Comparison of ENCODE assay signal across 8 cellular contexts in genomic region chr19:38319421-38320258, GRCh38. TPM values are rescaled to one million over a fixed set of nuclear protein-coding genes. Genes with fewer than 3 reads are reported as not detected.
DNase-seq lines count a peak whose midpoint lies in the region; ATAC-seq and TF ChIP-seq lines count a peak whose summit lies in the region.

Gene KCNK6 (plus strand): TSS chr19:38319845. CDS start chr19:38319951, 106 bp downstream.

- no peaks in the 10 kb centered on the region for H3K27me3 ChIP-seq in HAP-1 (ENCODE audit: low read depth)
- H3K27me3 ChIP-seq in body of pancreas, result no peaks in the 10 kb centered on the region

- H3K9me3 ChIP-seq in HAP-1 (no peaks in the 10 kb centered on the region), body of pancreas (no peaks in the 10 kb centered on the region)

- in situ Hi-C loops in HAP-1 (cut with MboI; ENCODE audit: low sequenced_read_pairs), result no loop called here

- no peaks in the 10 kb centered on the region for H3K9me3 Mint-ChIP-seq in immature natural killer cell

- peaks cover 11% of the 10 kb centered on the region for H3K4me1 ChIP-seq in HAP-1
- H3K4me1 ChIP-seq in body of pancreas, result peaks cover 40% of the 10 kb centered on the region

- peak; percentile 61 to 73 (median 72) for TF ChIP-seq POLR2A in body of pancreas (IDR thresholded peaks at IDR 0.05)

- TF ChIP-seq CTCF in body of pancreas (IDR thresholded peaks at IDR 0.05), result peak in 1 of 7 experiments; percentile 30

- peaks cover 36 to 41% of the 10 kb centered on the region in 2 donors for H3K4me1 Mint-ChIP-seq in immature natural killer cell

- intact Hi-C loops in T-helper 1 cell treated with Interleukin-12 subunit alpha and Interleukin-12 subunit beta and Interleukin-4 antibody, amounts not matched to agents 30 ng/mL and 1 ng/mL, for 36 hours (cut with micrococcal nuclease), result loop anchor here (1.0 to 5.0 kb wide), 2 partner anchors 55 to 852 kb away; partner anchors contain the start of genes SPINT2, ZNF569 and ZNF570
- intact Hi-C loops in body of pancreas (cut with DNase I), result loop anchor here (10.0 kb wide), 1 partner anchor 415 kb away; the partner anchor contains the start of genes SIPA1L3 and WDR87

- peaks cover 4 to 10% (median 6%) of the 10 kb centered on the region in 3 donors for H3K27me3 Mint-ChIP-seq in immature natural killer cell (ENCODE audit: low read depth in 3 of 3)

- no peaks in the 10 kb centered on the region for H3K36me3 ChIP-seq in HAP-1 (replicated peaks)
- no peaks in the 10 kb centered on the region for H3K36me3 ChIP-seq in body of pancreas (replicated peaks in 1 of 2; ENCODE audit: insufficient read depth in 1 of 2, low read depth in 2 of 2)

- H3K4me3 Mint-ChIP-seq in immature natural killer cell, result peak within 1 kb of the TSS; percentile 75 to 80 (median 76)

- H3K36me3 Mint-ChIP-seq in immature natural killer cell, result no peaks in the 10 kb centered on the region

- H3K27ac ChIP-seq in body of pancreas, result peak within 1 kb of the TSS; percentile 54 to 79 (median 66)

- peak; percentile 18 for ATAC-seq in body of pancreas
- ATAC-seq in GM21825 (IDR thresholded peaks at IDR 0.05; ENCODE audit: unreplicated experiment), result no peak

- DNase-seq in HAP-1 (ENCODE audit: low spot score in 2 of 2) (peak in 1 of 2 experiments; percentile 53), body of pancreas (peak; percentile 61 to 65 (median 62)), immature natural killer cell (peak; percentile 47 to 49 (median 48)), amniotic stem cell (lab: John Stamatoyannopoulos, UW) (no peak), cerebellar nuclear complex (lab: John Stamatoyannopoulos, UW) (no peak)
- peak; percentile 18 to 63 for DNase-seq in stimulated activated CD4-positive, alpha-beta T cell treated with anti-CD3 and anti-CD28 coated beads, Interleukin-12 subunit alpha, Interleukin-12 subunit beta, amount 100 ng/mL, for 24 hours (ENCODE audit: low read depth in 2 of 2)

- peak within 1 kb of the TSS in 3 of 6 donors; percentile 24 to 55 (median 49) for H3K27ac Mint-ChIP-seq in immature natural killer cell

- WGBS in body of pancreas, 2 donors, result 4% methylated on average over 18 to 53 of the region's 76 CpGs

- H3K4me3 ChIP-seq in HAP-1, result peak within 1 kb of the TSS; percentile 37
- H3K4me3 ChIP-seq in body of pancreas, result peak within 1 kb of the TSS; percentile 32 to 33

RNA-seq across cellular contexts. Expression of gene KCNK6, which starts in this region (rescaled TPM):
- total RNA-seq in T-helper 1 cell treated with Interleukin-12 subunit alpha and Interleukin-12 subunit beta and Interleukin-4 antibody, amounts not matched to agents 30 ng/mL and 1 ng/mL, for 36 hours, result 21.6 and 22.1 TPM in 2 replicates
- 10 to 100 TPM in 1 of 2 donors, 1 to 10 TPM in 1; 8.6 to 13.8 TPM for total RNA-seq in body of pancreas
- 1 to 10 TPM in 2 of 3 donors, under 1 TPM in 1; 0.93 to 1.2 (median 1.0) TPM for polyA plus RNA-seq in immature natural killer cell

Comparison
In these comparisons a context has a peak if more than half of its experiments do, and no peak if none do; other contexts are left out.
1. DNase-seq: peak in body of pancreas (4 of 4), immature natural killer cell (3 of 3) and stimulated activated CD4-positive, alpha-beta T cell treated with anti-CD3 and anti-CD28 coated beads, Interleukin-12 subunit alpha, Interleukin-12 subunit beta, amount 100 ng/mL, for 24 hours (2 of 2); none in amniotic stem cell (single experiment) and cerebellar nuclear complex (0 of 2).